ENCODE assay signal across 8 cellular contexts in the genomic region with DNA sequence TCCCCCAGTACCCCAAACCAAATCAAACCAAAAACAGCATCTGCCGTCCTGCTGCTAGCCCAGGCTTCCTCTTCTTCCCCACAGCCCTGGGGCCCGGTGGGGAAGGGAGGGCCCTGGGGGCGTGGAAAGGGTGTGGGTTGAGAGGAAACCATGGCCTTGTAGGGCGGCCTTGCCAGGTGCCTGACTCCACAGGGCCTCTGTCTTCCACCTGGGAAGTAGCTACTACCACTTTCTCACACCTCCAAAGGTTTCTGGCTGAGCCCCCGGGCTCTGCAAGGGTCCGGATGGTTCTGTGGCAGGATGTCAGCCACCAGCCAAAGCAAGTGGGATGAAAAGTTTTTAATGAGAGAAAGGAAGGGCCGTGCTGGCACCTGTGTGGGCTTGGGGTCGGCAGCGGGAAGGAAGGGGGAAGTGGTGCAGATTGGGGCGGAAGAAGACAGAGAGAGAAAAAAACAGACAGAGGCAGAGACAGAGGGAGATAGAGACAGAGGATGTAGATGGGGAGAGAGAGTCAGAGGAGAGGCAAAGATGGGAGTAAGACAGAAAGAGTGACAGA. TPM values are rescaled to one million over a fixed set of nuclear protein-coding genes. Genes with fewer than 3 reads are reported as not detected.
DNase-seq lines count a peak whose midpoint lies in the region; ATAC-seq lines count a peak whose summit lies in the region.

No MANE protein-coding gene starts in this region.

- no peaks in the 10 kb centered on the region for H3K9me3 Mint-ChIP-seq in activated CD4-positive, alpha-beta T cell treated with anti-CD3 and anti-CD28 coated beads, Interleukin-2, amount 10 ng/mL, durations not matched to agents 7 days and 5 days

- H3K4me3 Mint-ChIP-seq in activated CD4-positive, alpha-beta T cell treated with anti-CD3 and anti-CD28 coated beads, Interleukin-2, amount 10 ng/mL, durations not matched to agents 7 days and 5 days: peak overlapping the region; percentile 60

- no peaks in the 10 kb centered on the region for H3K27me3 Mint-ChIP-seq in activated CD4-positive, alpha-beta T cell treated with anti-CD3 and anti-CD28 coated beads, Interleukin-2, amount 10 ng/mL, durations not matched to agents 7 days and 5 days

- peaks cover 58% of the 10 kb centered on the region for H3K4me1 Mint-ChIP-seq in activated CD4-positive, alpha-beta T cell treated with anti-CD3 and anti-CD28 coated beads, Interleukin-2, amount 10 ng/mL, durations not matched to agents 7 days and 5 days

- POLR2A ChIA-PET in activated CD4-positive, alpha-beta T cell treated with anti-CD3 and anti-CD28 coated beads, Interleukin-2, amount 10 ng/mL, durations not matched to agents 7 days and 5 days (lab: Charles Lee): no interaction called here

- DNase-seq in activated CD4-positive, alpha-beta T cell treated with anti-CD3 and anti-CD28 coated beads, Interleukin-2, amount 10 ng/mL, durations not matched to agents 7 days and 5 days: peak; percentile 73
- DNase-seq in left ventricle myocardium superior (peak; percentile 42), COR-L47 (lab: John Stamatoyannopoulos, UW) (no peak)

- CTCF ChIA-PET in activated CD4-positive, alpha-beta T cell treated with anti-CD3 and anti-CD28 coated beads, Interleukin-2, amount 10 ng/mL, durations not matched to agents 7 days and 5 days (lab: Charles Lee): interaction anchor here (1.0 kb wide), 1 partner anchor 19 kb away, joined by 3 read pairs; no protein-coding TSS in a partner anchor

- peak overlapping the region; percentile 93 for H3K27ac Mint-ChIP-seq in activated CD4-positive, alpha-beta T cell treated with anti-CD3 and anti-CD28 coated beads, Interleukin-2, amount 10 ng/mL, durations not matched to agents 7 days and 5 days

- peak; percentile 83 for ATAC-seq in GM18511 (IDR thresholded peaks at IDR 0.05; ENCODE audit: unreplicated experiment)
- peak; percentile 65 for ATAC-seq in HG03342 (IDR thresholded peaks at IDR 0.05; ENCODE audit: unreplicated experiment)
- ATAC-seq in left ventricle myocardium superior: peak; percentile 46
- ATAC-seq in HG02870 (IDR thresholded peaks at IDR 0.05; ENCODE audit: unreplicated experiment): no peak
- ATAC-seq in GM21576 (IDR thresholded peaks at IDR 0.05; ENCODE audit: unreplicated experiment): no peak
- no peak for ATAC-seq in HG03097 (IDR thresholded peaks at IDR 0.05; ENCODE audit: low FRiP score, unreplicated experiment)

- intact Hi-C loops in left ventricle myocardium superior (cut with micrococcal nuclease): no loop called here

- peaks cover 24% of the 10 kb centered on the region for H3K36me3 Mint-ChIP-seq in activated CD4-positive, alpha-beta T cell treated with anti-CD3 and anti-CD28 coated beads, Interleukin-2, amount 10 ng/mL, durations not matched to agents 7 days and 5 days (ENCODE audit: low read depth)

RNA-seq across cellular contexts. Expression of gene TPST2, which starts 10.5 kb away (rescaled TPM):
- 10 to 100 TPM; 25.9 to 26.3 TPM for total RNA-seq in activated CD4-positive, alpha-beta T cell treated with anti-CD3 and anti-CD28 coated beads, Interleukin-2, amount 10 ng/mL, durations not matched to agents 7 days and 5 days
- total RNA-seq in left ventricle myocardium superior: 27.1 TPM

RNA-seq across cellular contexts. Expression of gene CRYBB1, which starts 38.4 kb away (rescaled TPM):
- not detected for total RNA-seq in activated CD4-positive, alpha-beta T cell treated with anti-CD3 and anti-CD28 coated beads, Interleukin-2, amount 10 ng/mL, durations not matched to agents 7 days and 5 days
- total RNA-seq in left ventricle myocardium superior: 0.64 TPM

RNA-seq across cellular contexts. Expression of gene CRYBA4, which starts 42.4 kb away (rescaled TPM):
- not detected for total RNA-seq in activated CD4-positive, alpha-beta T cell treated with anti-CD3 and anti-CD28 coated beads, Interleukin-2, amount 10 ng/mL, durations not matched to agents 7 days and 5 days
- not detected for total RNA-seq in left ventricle myocardium superior

Comparison
In these comparisons a context has a peak if more than half of its experiments do, and no peak if none do; other contexts are left out.
1. ATAC-seq: peak in GM18511 (single experiment), HG03342 (single experiment) and left ventricle myocardium superior (single experiment); none in HG02870 (single experiment), GM21576 (single experiment) and HG03097 (single experiment).